9 cellular contexts compared by ENCODE assay signal in the genomic region with DNA sequence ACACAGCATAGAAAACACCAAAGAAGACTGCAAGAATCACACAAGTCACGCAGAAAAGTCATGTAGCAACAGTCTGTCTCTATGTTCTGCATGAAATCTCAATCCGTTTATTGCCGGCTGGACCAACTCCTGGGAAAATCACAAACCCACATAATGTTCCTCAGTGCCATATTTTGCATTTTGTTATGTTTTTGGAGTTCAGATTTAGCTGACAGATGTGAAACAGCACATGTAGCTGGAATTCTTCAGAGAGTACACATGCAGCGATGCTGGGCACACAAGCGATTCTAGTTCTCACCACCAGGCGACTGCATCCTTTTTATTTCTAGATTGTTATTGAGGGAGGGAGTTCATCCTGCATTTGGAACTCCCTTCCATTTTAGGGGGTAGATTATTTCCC.
DNase-seq lines count a peak whose midpoint lies in the region; ATAC-seq and TF ChIP-seq lines count a peak whose summit lies in the region.
"Had no signal": no experiment of that assay in that cellular context is flagged by ENCODE, and none has a peak within 500 bp of the region (broad histone marks: within the 10 kb centered on the region; RNA-seq: fewer than 3 reads in every experiment).

No MANE protein-coding gene starts in this region.

- no peak overlapping the region for H3K27ac ChIP-seq in HL-60 (replicated peaks)
- peak overlapping the region; percentile 9 for H3K27ac ChIP-seq in caudate nucleus (ENCODE audit: low read depth, low read length)

- DNase-seq in AG10803 (ENCODE audit: low read depth) = peak; percentile 65
- DNase-seq in HL-60 (ENCODE audit: low read depth in 1 of 2, low spot score in 1 of 2) = no peak
- peak in 8 of 61 donors; percentile 13 to 48 (median 34) for DNase-seq in caudate nucleus (lab: John Stamatoyannopoulos, UW)
- DNase-seq in middle frontal gyrus (ENCODE audit: extremely low spot score, low spot score) = peak; percentile 59
- DNase-seq in NCI-H2081 treated with DMSO at 0.1 percent for 48 hours (lab: John Stamatoyannopoulos, UW) = no peak
- DNase-seq: COR-L47 had no signal

- peaks cover 20% of the 10 kb centered on the region for H3K27me3 ChIP-seq in HL-60 (ENCODE audit: insufficient read depth, poor library complexity, severe bottlenecking)

- TF ChIP-seq CTCF in AG10803 (conservative IDR thresholded peaks at IDR 0.05; ENCODE audit: low read length) = peak; percentile 53
- peak; percentile 2 for TF ChIP-seq CTCF in HL-60 (IDR thresholded peaks at IDR 0.05; ENCODE audit: insufficient read depth, low read length)

- H3K4me3 ChIP-seq in AG10803 (ENCODE audit: low read length) = no peak overlapping the region
- H3K4me3 ChIP-seq in HL-60 (replicated peaks; ENCODE audit: insufficient read depth, low read length) = no peak overlapping the region

- ATAC-seq in GM19023 (IDR thresholded peaks at IDR 0.05; ENCODE audit: unreplicated experiment) = no peak
- ATAC-seq in GM18873 (IDR thresholded peaks at IDR 0.05; ENCODE audit: low FRiP score, unreplicated experiment) = no peak
- ATAC-seq in HG03196 (IDR thresholded peaks at IDR 0.05; ENCODE audit: unreplicated experiment) = no peak

Comparison
In these comparisons a context has a peak if more than half of its experiments do, and no peak if none do; other contexts are left out.
1. DNase-seq: peak in AG10803 (single experiment) and middle frontal gyrus (single experiment); none in HL-60 (0 of 2) and NCI-H2081 treated with DMSO at 0.1 percent for 48 hours (single experiment).